ENCODE assay signal across 8 cellular contexts in the genomic region with DNA sequence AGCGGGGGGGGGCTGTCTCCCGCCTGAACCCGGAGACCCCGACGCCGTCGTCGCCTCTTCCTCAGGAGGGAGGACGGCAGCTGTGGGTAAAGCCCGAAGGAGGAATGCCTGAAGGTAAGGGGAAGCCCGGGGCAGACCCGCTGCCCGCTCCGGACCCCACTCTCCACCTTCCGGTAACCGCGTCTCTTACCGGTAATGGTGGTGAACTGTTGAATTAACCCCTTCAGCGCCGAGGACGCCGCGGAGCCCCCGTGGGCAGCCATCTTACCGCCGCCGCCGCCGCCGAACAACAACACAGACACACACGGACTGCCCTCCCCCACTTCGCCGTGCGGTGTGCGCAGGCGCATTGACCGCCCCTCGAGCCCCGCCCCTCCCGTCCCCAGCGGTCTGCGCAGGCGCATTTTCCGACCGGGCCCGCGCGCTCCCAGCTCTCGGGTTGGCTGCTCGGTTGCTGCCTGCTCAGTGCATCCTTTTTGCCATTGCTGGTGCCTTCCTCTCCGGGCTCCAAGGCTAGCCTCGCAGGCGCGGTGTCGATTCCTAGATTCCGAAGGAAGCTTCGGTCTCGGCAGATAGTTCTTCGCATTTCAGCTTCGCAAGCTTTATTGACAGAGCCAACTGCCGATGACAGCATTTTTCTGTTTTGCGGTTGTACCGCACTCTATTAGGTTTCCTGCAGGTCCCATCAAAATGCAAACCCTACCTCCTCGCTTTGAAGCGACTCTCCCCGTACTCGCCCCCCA. TPM values are rescaled to one million over a fixed set of nuclear protein-coding genes. Genes with fewer than 3 reads are reported as not detected.
DNase-seq lines count a peak whose midpoint lies in the region; ATAC-seq and TF ChIP-seq lines count a peak whose summit lies in the region.

A gene with protein sequence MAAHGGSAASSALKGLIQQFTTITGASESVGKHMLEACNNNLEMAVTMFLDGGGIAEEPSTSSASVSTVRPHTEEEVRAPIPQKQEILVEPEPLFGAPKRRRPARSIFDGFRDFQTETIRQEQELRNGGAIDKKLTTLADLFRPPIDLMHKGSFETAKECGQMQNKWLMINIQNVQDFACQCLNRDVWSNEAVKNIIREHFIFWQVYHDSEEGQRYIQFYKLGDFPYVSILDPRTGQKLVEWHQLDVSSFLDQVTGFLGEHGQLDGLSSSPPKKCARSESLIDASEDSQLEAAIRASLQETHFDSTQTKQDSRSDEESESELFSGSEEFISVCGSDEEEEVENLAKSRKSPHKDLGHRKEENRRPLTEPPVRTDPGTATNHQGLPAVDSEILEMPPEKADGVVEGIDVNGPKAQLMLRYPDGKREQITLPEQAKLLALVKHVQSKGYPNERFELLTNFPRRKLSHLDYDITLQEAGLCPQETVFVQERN (minus strand): TSS at position 291 of the 743 bp plus-strand sequence. CDS start 28 bp downstream, at position 263.

- peak within 1 kb of the TSS; percentile 82 for H3K4me3 Mint-ChIP-seq in activated T-helper 17 cell treated with anti-CD3 and anti-CD28 coated beads, Interleukin-2, amount 50 U/mL, for 72 hours
- H3K4me3 Mint-ChIP-seq in naive thymus-derived CD4-positive, alpha-beta T cell, result peak within 1 kb of the TSS; percentile 81 to 98 (median 86)
- peak within 1 kb of the TSS; percentile 92 for H3K4me3 Mint-ChIP-seq in stimulated activated memory B cell treated with anti-CD40 and anti-IgM and Interleukin-4, amounts not matched to agents 10 μg/mL and 1 μg/mL and 100 μg/mL, for 72 hours

- H3K36me3 ChIP-seq in fibroblast of lung (ENCODE audit: control insufficient read depth, insufficient read depth, low read length), result no peaks in the 10 kb centered on the region
- H3K36me3 ChIP-seq in naive thymus-derived CD4-positive, alpha-beta T cell (ENCODE audit: control insufficient read depth in 2 of 3, insufficient read depth in 3 of 3, low read length in 3 of 3), result peaks cover 0 to 10% (median 0%) of the 10 kb centered on the region in 3 experiments

- H3K27ac ChIP-seq in RWPE1, result peak within 1 kb of the TSS; percentile 90
- H3K27ac ChIP-seq in fibroblast of lung (ENCODE audit: insufficient read depth, low read length), result peak within 1 kb of the TSS; percentile 73
- peak within 1 kb of the TSS; percentile 90 for H3K27ac ChIP-seq in naive thymus-derived CD4-positive, alpha-beta T cell (ENCODE audit: low read depth, low read length)

- peak within 1 kb of the TSS; percentile 83 for H3K9ac ChIP-seq in fibroblast of lung (ENCODE audit: insufficient read depth, low read length)

- no peaks in the 10 kb centered on the region for H3K9me3 Mint-ChIP-seq in activated T-helper 17 cell treated with anti-CD3 and anti-CD28 coated beads, Interleukin-2, amount 50 U/mL, for 72 hours
- H3K9me3 Mint-ChIP-seq in naive thymus-derived CD4-positive, alpha-beta T cell, result peaks cover 0 to 6% (median 0%) of the 10 kb centered on the region in 11 donors
- no peaks in the 10 kb centered on the region for H3K9me3 Mint-ChIP-seq in stimulated activated memory B cell treated with anti-CD40 and anti-IgM and Interleukin-4, amounts not matched to agents 10 μg/mL and 1 μg/mL and 100 μg/mL, for 72 hours

- peak within 1 kb of the TSS; percentile 87 to 99 (median 95) for H3K4me3 ChIP-seq in fibroblast of lung (replicated peaks in 1 of 4; ENCODE audit: control extremely low read depth in 1 of 4, insufficient read depth in 1 of 4, low read depth in 3 of 4, low read length in 4 of 4)
- H3K4me3 ChIP-seq in naive thymus-derived CD4-positive, alpha-beta T cell (ENCODE audit: low read length), result peak within 1 kb of the TSS; percentile 100

- H3K27me3 ChIP-seq in fibroblast of lung (ENCODE audit: control insufficient read depth, insufficient read depth, low read length), result no peaks in the 10 kb centered on the region
- no peaks in the 10 kb centered on the region for H3K27me3 ChIP-seq in naive thymus-derived CD4-positive, alpha-beta T cell (ENCODE audit: control insufficient read depth in 2 of 2, insufficient read depth in 2 of 2, low read length in 2 of 2)

- CTCF ChIA-PET in RWPE1 (lab: Yijun Ruan, JAX), result no interaction called here
- CTCF ChIA-PET in naive thymus-derived CD4-positive, alpha-beta T cell (lab: Charles Lee), result interaction anchor here (0.6 to 0.9 kb wide), 4 partner anchors 23 to 510 kb away, joined by 3 read pairs; a partner anchor contains a TSS

- H3K27me3 Mint-ChIP-seq in activated T-helper 17 cell treated with anti-CD3 and anti-CD28 coated beads, Interleukin-2, amount 50 U/mL, for 72 hours, result no peaks in the 10 kb centered on the region
- H3K27me3 Mint-ChIP-seq in naive thymus-derived CD4-positive, alpha-beta T cell, result peaks cover 0 to 2% (median 0%) of the 10 kb centered on the region in 5 donors
- H3K27me3 Mint-ChIP-seq in stimulated activated memory B cell treated with anti-CD40 and anti-IgM and Interleukin-4, amounts not matched to agents 10 μg/mL and 1 μg/mL and 100 μg/mL, for 72 hours, result no peaks in the 10 kb centered on the region

- H3K9me3 ChIP-seq in fibroblast of lung (ENCODE audit: control insufficient read depth, insufficient read depth, low read depth, low read length), result no peaks in the 10 kb centered on the region
- H3K9me3 ChIP-seq in naive thymus-derived CD4-positive, alpha-beta T cell (ENCODE audit: control insufficient read depth in 2 of 3, low read length in 3 of 3), result no peaks in the 10 kb centered on the region

- no peaks in the 10 kb centered on the region for H4K20me1 ChIP-seq in fibroblast of lung (ENCODE audit: control insufficient read depth, extremely low read depth, insufficient read depth, low read length)

- H2AFZ ChIP-seq in fibroblast of lung (ENCODE audit: low read length), result peak within 1 kb of the TSS; percentile 92

- ATAC-seq in activated T-helper 17 cell treated with anti-CD3 and anti-CD28 coated beads, Interleukin-2, amount 50 U/mL, for 72 hours (replicated peaks), result peak; percentile 90
- peak; percentile 94 for ATAC-seq in naive thymus-derived CD4-positive, alpha-beta T cell
- peak; percentile 94 for ATAC-seq in stimulated activated memory B cell treated with anti-CD40 and anti-IgM and Interleukin-4, amounts not matched to agents 10 μg/mL and 1 μg/mL and 100 μg/mL, for 72 hours

- peaks cover 3% of the 10 kb centered on the region for H3K4me1 ChIP-seq in fibroblast of lung (ENCODE audit: control insufficient read depth, extremely low read depth, insufficient read depth, low read length)
- peaks cover 4 to 6% of the 10 kb centered on the region in 2 donors for H3K4me1 ChIP-seq in naive thymus-derived CD4-positive, alpha-beta T cell (ENCODE audit: control insufficient read depth in 2 of 2, insufficient read depth in 2 of 2, low read length in 2 of 2)

- H3K4me1 Mint-ChIP-seq in activated T-helper 17 cell treated with anti-CD3 and anti-CD28 coated beads, Interleukin-2, amount 50 U/mL, for 72 hours, result peaks cover 10% of the 10 kb centered on the region
- H3K4me1 Mint-ChIP-seq in naive thymus-derived CD4-positive, alpha-beta T cell, result peaks cover 17 to 39% (median 32%) of the 10 kb centered on the region in 7 donors
- H3K4me1 Mint-ChIP-seq in stimulated activated memory B cell treated with anti-CD40 and anti-IgM and Interleukin-4, amounts not matched to agents 10 μg/mL and 1 μg/mL and 100 μg/mL, for 72 hours, result peaks cover 34% of the 10 kb centered on the region

- TF ChIP-seq CTCF in RWPE1 (conservative IDR thresholded peaks at IDR 0.05; ENCODE audit: low read depth) (no peak), fibroblast of lung (conservative IDR thresholded peaks at IDR 0.05 in 1 of 2, IDR thresholded peaks at IDR 0.05 in 1 of 2; ENCODE audit: low read depth in 1 of 2, low read length in 2 of 2) (no peak)

- intact Hi-C loops in naive thymus-derived CD4-positive, alpha-beta T cell (cut with micrococcal nuclease), result loop anchor here (1.0 to 10.0 kb wide), 17 partner anchors 24 to 1122 kb away; a partner anchor contains a TSS

- DNase-seq in Daoy (ENCODE audit: low read depth), result peak; percentile 98
- peak; percentile 96 for DNase-seq in GOT3 (lab: John Stamatoyannopoulos, UW)
- DNase-seq in LoVo (ENCODE audit: low spot score), result peak; percentile 93
- DNase-seq in RWPE1 (ENCODE audit: low spot score), result peak; percentile 100
- peak; percentile 87 to 93 for DNase-seq in fibroblast of lung (ENCODE audit: low read depth in 2 of 2)
- DNase-seq in naive thymus-derived CD4-positive, alpha-beta T cell, result peak; percentile 92 to 97 (median 95)

- H3K79me2 ChIP-seq in fibroblast of lung (ENCODE audit: control insufficient read depth, insufficient read depth, low read length), result peaks cover 44% of the 10 kb centered on the region

- H3K4me2 ChIP-seq in fibroblast of lung (ENCODE audit: extremely low read depth, insufficient read depth, low read length), result peak within 1 kb of the TSS; percentile 80

- peak within 1 kb of the TSS; percentile 49 for H3K27ac Mint-ChIP-seq in activated T-helper 17 cell treated with anti-CD3 and anti-CD28 coated beads, Interleukin-2, amount 50 U/mL, for 72 hours
- peak within 1 kb of the TSS; percentile 68 to 95 (median 81) for H3K27ac Mint-ChIP-seq in naive thymus-derived CD4-positive, alpha-beta T cell
- H3K27ac Mint-ChIP-seq in stimulated activated memory B cell treated with anti-CD40 and anti-IgM and Interleukin-4, amounts not matched to agents 10 μg/mL and 1 μg/mL and 100 μg/mL, for 72 hours, result peak within 1 kb of the TSS; percentile 91

- peaks cover 33% of the 10 kb centered on the region for H3K36me3 Mint-ChIP-seq in activated T-helper 17 cell treated with anti-CD3 and anti-CD28 coated beads, Interleukin-2, amount 50 U/mL, for 72 hours (ENCODE audit: low read depth)
- peaks cover 0 to 8% (median 3%) of the 10 kb centered on the region in 5 donors for H3K36me3 Mint-ChIP-seq in naive thymus-derived CD4-positive, alpha-beta T cell
- H3K36me3 Mint-ChIP-seq in stimulated activated memory B cell treated with anti-CD40 and anti-IgM and Interleukin-4, amounts not matched to agents 10 μg/mL and 1 μg/mL and 100 μg/mL, for 72 hours, result no peaks in the 10 kb centered on the region

- POLR2A ChIA-PET in RWPE1 (lab: Yijun Ruan, JAX; ENCODE audit: low non-redundant PET), result interaction anchor here (0.6 kb wide), 1 partner anchor 41 kb away, joined by 6 read pairs; no protein-coding TSS in a partner anchor
- POLR2A ChIA-PET in naive thymus-derived CD4-positive, alpha-beta T cell (lab: Charles Lee), result interaction anchor here (0.6 to 1.6 kb wide), 10 partner anchors 9 to 253 kb away, joined by 3 to 11 read pairs (median 4); a partner anchor contains a TSS

RNA-seq across cellular contexts. Expression of the gene that starts here (rescaled TPM):
- 11.5 and 13.7 TPM in 2 replicates for total RNA-seq in Daoy (2014; rRNA removed; shearing (Covaris generic))
- total RNA-seq in activated T-helper 17 cell treated with anti-CD3 and anti-CD28 coated beads, Interleukin-2, amount 50 U/mL, for 72 hours, result 10 to 100 TPM; 49.1 to 99.2 TPM
- total RNA-seq in fibroblast of lung, result 21.1 and 28.1 TPM in 2 replicates
- 25.9 and 34.8 TPM in 2 replicates for polyA plus RNA-seq in fibroblast of lung
- polyA plus RNA-seq in fibroblast of lung (2012), result 10.3 and 20.8 TPM in 2 replicates
- polyA minus RNA-seq in fibroblast of lung (ENCODE audit: low replicate concordance), result 6.4 and 18.0 TPM in 2 replicates
- 10 to 100 TPM; 52.6 to 90.6 (median 77.0) TPM for total RNA-seq in naive thymus-derived CD4-positive, alpha-beta T cell
- 10 to 100 TPM; 30.2 to 30.9 TPM for polyA plus RNA-seq in naive thymus-derived CD4-positive, alpha-beta T cell

Comparison
In these comparisons a context has a peak if more than half of its experiments do, and no peak if none do; other contexts are left out.
1. Peak in every context shown above with its lines: DNase-seq, ATAC-seq, H3K4me3 ChIP-seq and H3K27ac ChIP-seq.